In genomic region chrX:11540532-11541377, GRCh38 we compare ENCODE assay signal across 10 cellular contexts.
DNase-seq lines count a peak whose midpoint lies in the region; ATAC-seq and TF ChIP-seq lines count a peak whose summit lies in the region.
"Had no signal": no experiment of that assay in that cellular context is flagged by ENCODE, and none has a peak within 500 bp of the region (broad histone marks: within the 10 kb centered on the region; RNA-seq: fewer than 3 reads in every experiment).

No MANE protein-coding gene starts in this region.

- no peak overlapping the region for H2BK12ac ChIP-seq in neuronal stem cell (ENCODE audit: low read length)

- H4K8ac ChIP-seq in neuronal stem cell (ENCODE audit: low read depth, low read length), result no peak overlapping the region

- H3K79me1 ChIP-seq in neuronal stem cell (ENCODE audit: low read depth, low read length), result peaks cover 2% of the 10 kb centered on the region

- no peak overlapping the region for H2BK5ac ChIP-seq in neuronal stem cell (ENCODE audit: low read length)

- no CpG with 5 or more reads among the region's 4 CpGs for WGBS in neuronal stem cell (ENCODE audit: extremely low coverage in 2 of 2, insufficient read length in 2 of 2, insufficient replicate concordance in 1 of 2), 2 donors

- H3K9ac ChIP-seq in neuronal stem cell (ENCODE audit: low read depth, low read length, poor library complexity), result no peak overlapping the region

- no peak overlapping the region for H4K91ac ChIP-seq in neuronal stem cell (ENCODE audit: low read depth, low read length, poor library complexity)

- no peak overlapping the region for H3K4me2 ChIP-seq in neuronal stem cell (ENCODE audit: insufficient read depth, low read length, poor library complexity, severe bottlenecking)

- no peak overlapping the region for H3K27ac ChIP-seq in neuronal stem cell (replicated peaks; ENCODE audit: low read length)
- H3K27ac ChIP-seq: HL-60 had no signal

- H3K23ac ChIP-seq in neuronal stem cell (ENCODE audit: low read depth, low read length, poor library complexity), result no peak overlapping the region

- no peak overlapping the region for H3K4ac ChIP-seq in neuronal stem cell (ENCODE audit: low read length)

- no peak overlapping the region for H3K4me3 ChIP-seq in GM06990 (replicated peaks; ENCODE audit: low read depth, low read length)
- no peak overlapping the region for H3K4me3 ChIP-seq in choroid plexus epithelial cell (ENCODE audit: low read depth, low read length)
- no peak overlapping the region for H3K4me3 ChIP-seq in neuronal stem cell (ENCODE audit: low read length in 2 of 2)

- DNase-seq in GM06990 (ENCODE audit: extremely low read depth, insufficient read length) (peak; percentile 22), choroid plexus epithelial cell (ENCODE audit: low read depth) (peak; percentile 17), cerebellum (ENCODE audit: low spot score) (no peak), NCI-H82 treated with DMSO at 0.1 percent for 48 hours (lab: John Stamatoyannopoulos, UW; ENCODE audit: unreplicated experiment) (no peak), neuronal stem cell (ENCODE audit: low spot score) (no peak), hypothalamus (lab: John Stamatoyannopoulos, UW) (no peak)
- DNase-seq: activated CD8-positive, alpha-beta memory T cell treated with anti-CD3 and anti-CD28 coated beads, Interleukin-2, amount 50 U/mL, for 48 hours had no signal

- no peak overlapping the region for H2AFZ ChIP-seq in neuronal stem cell (ENCODE audit: low read length)

- H3K4me1 ChIP-seq in neuronal stem cell (ENCODE audit: control insufficient read depth in 2 of 2, insufficient read depth in 1 of 2, low read depth in 1 of 2, low read length in 2 of 2), result no peaks in the 10 kb centered on the region

- ATAC-seq in GM19468 (IDR thresholded peaks at IDR 0.05; ENCODE audit: extremely low read depth, unreplicated experiment) (peak; percentile 65), HG03342 (IDR thresholded peaks at IDR 0.05; ENCODE audit: unreplicated experiment) (peak; percentile 76)

- H3K9me3 ChIP-seq in neuronal stem cell (replicated peaks in 1 of 2; ENCODE audit: control insufficient read depth in 2 of 2, insufficient read depth in 1 of 2, low read depth in 1 of 2, low read length in 2 of 2), result no peaks in the 10 kb centered on the region

- no peaks in the 10 kb centered on the region for H3K27me3 ChIP-seq in GM06990 (replicated peaks; ENCODE audit: control insufficient read depth, insufficient read depth, low read length)
- H3K27me3 ChIP-seq in neuronal stem cell (ENCODE audit: control insufficient read depth in 3 of 3, insufficient read depth in 3 of 3, low read depth in 1 of 3, low read length in 3 of 3), result no peaks in the 10 kb centered on the region

- H2AK5ac ChIP-seq in neuronal stem cell (ENCODE audit: low read depth, low read length), result no peak overlapping the region

- H2BK15ac ChIP-seq in neuronal stem cell (ENCODE audit: low read length), result no peak overlapping the region

- no peak overlapping the region for H3K14ac ChIP-seq in neuronal stem cell (ENCODE audit: low read length)

- H3K18ac ChIP-seq in neuronal stem cell (ENCODE audit: low read length), result no peak overlapping the region

- TF ChIP-seq CTCF in GM06990 (IDR thresholded peaks at IDR 0.05; ENCODE audit: insufficient read depth, low read length, poor library complexity, severe bottlenecking), result peak; percentile 38
- peak; percentile 29 for TF ChIP-seq CTCF in choroid plexus epithelial cell (conservative IDR thresholded peaks at IDR 0.05; ENCODE audit: low read depth, low read length)

- no peaks in the 10 kb centered on the region for H3K36me3 ChIP-seq in GM06990 (ENCODE audit: control insufficient read depth, insufficient read depth, low read length)
- no peaks in the 10 kb centered on the region for H3K36me3 ChIP-seq in neuronal stem cell (replicated peaks in 1 of 2; ENCODE audit: control insufficient read depth in 2 of 2, insufficient read depth in 2 of 2, low read length in 2 of 2)

- H2BK120ac ChIP-seq in neuronal stem cell (ENCODE audit: low read depth, low read length), result no peak overlapping the region

Comparison
In these comparisons a context has a peak if more than half of its experiments do, and no peak if none do; other contexts are left out.
1. DNase-seq: peak in GM06990 (single experiment) and choroid plexus epithelial cell (single experiment); none in cerebellum (single experiment), NCI-H82 treated with DMSO at 0.1 percent for 48 hours (single experiment), neuronal stem cell (single experiment) and hypothalamus (0 of 51).